10 cellular contexts compared by ENCODE assay signal in the genomic region with DNA sequence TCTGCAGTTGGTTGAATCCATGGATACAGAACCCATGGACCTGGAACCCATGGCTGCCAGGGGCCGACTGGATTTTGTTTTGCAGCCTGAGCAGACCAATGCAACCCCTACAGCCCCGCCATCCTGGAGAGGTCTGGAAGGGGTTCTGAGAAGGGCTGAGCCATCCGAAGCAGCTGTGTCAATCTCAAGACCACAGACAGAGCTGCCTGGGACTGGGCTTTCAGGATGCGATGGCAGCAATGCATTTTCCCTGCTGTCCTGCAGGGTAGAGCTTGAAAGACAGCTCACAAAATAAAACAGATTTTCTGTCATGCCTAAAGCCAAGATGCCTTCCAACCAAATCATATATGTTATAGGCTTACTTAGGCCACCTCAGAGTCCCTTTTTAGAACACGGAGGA.
"Had no signal": no experiment of that assay in that cellular context is flagged by ENCODE, and none has a peak within 500 bp of the region (broad histone marks: within the 10 kb centered on the region; RNA-seq: fewer than 3 reads in every experiment).

No MANE protein-coding gene starts in this region.

- DNase-seq: activated CD4-positive, alpha-beta memory T cell treated with anti-CD3 and anti-CD28 coated beads, Interleukin-2, amount 10 ng/mL, durations not matched to agents 7 days and 5 days; activated CD4-positive, alpha-beta T cell treated with anti-CD3 and anti-CD28 coated beads for 36 hours; activated naive CD4-positive, alpha-beta T cell treated with Interleukin-2 at 50 U/mL for 16 hours; activated naive CD8-positive, alpha-beta T cell treated with anti-CD3 and anti-CD28 coated beads, Interleukin-2, amount 50 U/mL, for 24 hours; effector CD8-positive, alpha-beta T cell had no signal

- H3K4me3 ChIP-seq: coronary artery, neural progenitor cell, pancreas, thyroid gland had no signal

- H3K27me3 ChIP-seq: pancreas, thyroid gland had no signal

- H3K36me3 ChIP-seq: neural progenitor cell, pancreas, thyroid gland had no signal

- ATAC-seq: activated CD4-positive, alpha-beta T cell treated with anti-CD3 and anti-CD28 coated beads for 36 hours; activated naive CD8-positive, alpha-beta T cell treated with anti-CD3 and anti-CD28 coated beads, Interleukin-2, amount 50 U/mL, for 24 hours had no signal

- H3K27ac ChIP-seq: neural progenitor cell, pancreas, thyroid gland, VCaP had no signal
